1 cellular context compared by ENCODE assay signal in the genomic region with DNA sequence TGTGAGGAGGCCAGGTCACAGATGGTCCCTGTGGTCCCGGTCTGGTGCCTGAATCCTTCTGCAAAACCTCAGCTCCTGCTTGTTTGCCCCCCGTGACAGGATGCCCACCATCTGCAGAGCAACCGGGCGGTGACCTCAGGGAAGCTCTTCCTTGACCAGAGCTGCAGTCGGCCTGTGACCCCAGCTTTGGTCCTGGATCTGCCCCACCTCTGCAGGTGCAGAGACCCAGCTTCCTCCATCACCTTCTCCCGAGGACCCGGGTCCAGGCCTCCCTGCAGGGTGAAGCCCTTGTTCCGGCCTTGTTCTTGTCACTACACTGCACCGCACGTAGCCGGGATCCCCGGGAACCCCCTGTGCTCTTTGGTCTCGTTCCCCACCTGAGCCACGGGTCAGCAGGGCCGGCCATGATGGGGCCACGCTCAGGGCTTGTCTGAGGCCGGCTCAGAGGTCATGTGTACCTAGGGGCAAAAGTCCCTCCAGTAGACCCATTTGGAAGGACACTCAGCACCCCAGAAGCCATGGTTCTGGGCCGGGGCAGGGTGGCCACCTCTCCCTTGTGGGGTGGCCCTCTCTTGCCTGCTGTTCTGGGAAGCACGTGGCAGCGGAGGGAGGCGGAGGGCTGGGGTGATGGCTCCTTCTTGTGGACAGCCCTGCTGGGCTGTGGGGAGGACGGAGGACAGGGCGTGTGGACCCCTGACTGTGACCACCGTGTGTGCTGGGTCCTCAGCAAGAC.
TF ChIP-seq lines count a peak whose summit lies in the region.

No MANE protein-coding gene starts in this region.

TF ChIP-seq in HepG2, 621 proteins besides CTCF, POLR2A, EP300 and RAD21 (continues in another document):
- TF ChIP-seq, protein P1, sequence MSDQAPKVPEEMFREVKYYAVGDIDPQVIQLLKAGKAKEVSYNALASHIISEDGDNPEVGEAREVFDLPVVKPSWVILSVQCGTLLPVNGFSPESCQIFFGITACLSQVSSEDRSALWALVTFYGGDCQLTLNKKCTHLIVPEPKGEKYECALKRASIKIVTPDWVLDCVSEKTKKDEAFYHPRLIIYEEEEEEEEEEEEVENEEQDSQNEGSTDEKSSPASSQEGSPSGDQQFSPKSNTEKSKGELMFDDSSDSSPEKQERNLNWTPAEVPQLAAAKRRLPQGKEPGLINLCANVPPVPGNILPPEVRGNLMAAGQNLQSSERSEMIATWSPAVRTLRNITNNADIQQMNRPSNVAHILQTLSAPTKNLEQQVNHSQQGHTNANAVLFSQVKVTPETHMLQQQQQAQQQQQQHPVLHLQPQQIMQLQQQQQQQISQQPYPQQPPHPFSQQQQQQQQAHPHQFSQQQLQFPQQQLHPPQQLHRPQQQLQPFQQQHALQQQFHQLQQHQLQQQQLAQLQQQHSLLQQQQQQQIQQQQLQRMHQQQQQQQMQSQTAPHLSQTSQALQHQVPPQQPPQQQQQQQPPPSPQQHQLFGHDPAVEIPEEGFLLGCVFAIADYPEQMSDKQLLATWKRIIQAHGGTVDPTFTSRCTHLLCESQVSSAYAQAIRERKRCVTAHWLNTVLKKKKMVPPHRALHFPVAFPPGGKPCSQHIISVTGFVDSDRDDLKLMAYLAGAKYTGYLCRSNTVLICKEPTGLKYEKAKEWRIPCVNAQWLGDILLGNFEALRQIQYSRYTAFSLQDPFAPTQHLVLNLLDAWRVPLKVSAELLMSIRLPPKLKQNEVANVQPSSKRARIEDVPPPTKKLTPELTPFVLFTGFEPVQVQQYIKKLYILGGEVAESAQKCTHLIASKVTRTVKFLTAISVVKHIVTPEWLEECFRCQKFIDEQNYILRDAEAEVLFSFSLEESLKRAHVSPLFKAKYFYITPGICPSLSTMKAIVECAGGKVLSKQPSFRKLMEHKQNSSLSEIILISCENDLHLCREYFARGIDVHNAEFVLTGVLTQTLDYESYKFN (CRISPR knock-in tag; conservative IDR thresholded peaks at IDR 0.05), result peak; percentile 92
- TF ChIP-seq DPF2 (CRISPR knock-in tag; IDR thresholded peaks at IDR 0.05; ENCODE audit: borderline replicate concordance, low read depth), result peak; percentile 35; the same call in 1 of the 2 replicates
- no peak for TF ChIP-seq AGO1 (IDR thresholded peaks at IDR 0.05; ENCODE audit: low read depth, low read length, poor library complexity, severe bottlenecking)
- TF ChIP-seq, protein P2, sequence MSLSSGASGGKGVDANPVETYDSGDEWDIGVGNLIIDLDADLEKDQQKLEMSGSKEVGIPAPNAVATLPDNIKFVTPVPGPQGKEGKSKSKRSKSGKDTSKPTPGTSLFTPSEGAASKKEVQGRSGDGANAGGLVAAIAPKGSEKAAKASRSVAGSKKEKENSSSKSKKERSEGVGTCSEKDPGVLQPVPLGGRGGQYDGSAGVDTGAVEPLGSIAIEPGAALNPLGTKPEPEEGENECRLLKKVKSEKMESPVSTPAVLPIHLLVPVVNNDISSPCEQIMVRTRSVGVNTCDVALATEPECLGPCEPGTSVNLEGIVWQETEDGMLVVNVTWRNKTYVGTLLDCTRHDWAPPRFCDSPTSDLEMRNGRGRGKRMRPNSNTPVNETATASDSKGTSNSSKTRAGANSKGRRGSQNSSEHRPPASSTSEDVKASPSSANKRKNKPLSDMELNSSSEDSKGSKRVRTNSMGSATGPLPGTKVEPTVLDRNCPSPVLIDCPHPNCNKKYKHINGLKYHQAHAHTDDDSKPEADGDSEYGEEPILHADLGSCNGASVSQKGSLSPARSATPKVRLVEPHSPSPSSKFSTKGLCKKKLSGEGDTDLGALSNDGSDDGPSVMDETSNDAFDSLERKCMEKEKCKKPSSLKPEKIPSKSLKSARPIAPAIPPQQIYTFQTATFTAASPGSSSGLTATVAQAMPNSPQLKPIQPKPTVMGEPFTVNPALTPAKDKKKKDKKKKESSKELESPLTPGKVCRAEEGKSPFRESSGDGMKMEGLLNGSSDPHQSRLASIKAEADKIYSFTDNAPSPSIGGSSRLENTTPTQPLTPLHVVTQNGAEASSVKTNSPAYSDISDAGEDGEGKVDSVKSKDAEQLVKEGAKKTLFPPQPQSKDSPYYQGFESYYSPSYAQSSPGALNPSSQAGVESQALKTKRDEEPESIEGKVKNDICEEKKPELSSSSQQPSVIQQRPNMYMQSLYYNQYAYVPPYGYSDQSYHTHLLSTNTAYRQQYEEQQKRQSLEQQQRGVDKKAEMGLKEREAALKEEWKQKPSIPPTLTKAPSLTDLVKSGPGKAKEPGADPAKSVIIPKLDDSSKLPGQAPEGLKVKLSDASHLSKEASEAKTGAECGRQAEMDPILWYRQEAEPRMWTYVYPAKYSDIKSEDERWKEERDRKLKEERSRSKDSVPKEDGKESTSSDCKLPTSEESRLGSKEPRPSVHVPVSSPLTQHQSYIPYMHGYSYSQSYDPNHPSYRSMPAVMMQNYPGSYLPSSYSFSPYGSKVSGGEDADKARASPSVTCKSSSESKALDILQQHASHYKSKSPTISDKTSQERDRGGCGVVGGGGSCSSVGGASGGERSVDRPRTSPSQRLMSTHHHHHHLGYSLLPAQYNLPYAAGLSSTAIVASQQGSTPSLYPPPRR (CRISPR knock-in tag; IDR thresholded peaks at IDR 0.05; ENCODE audit: borderline replicate concordance), result peak; percentile 64; the same call in 1 of the 2 replicates
- TF ChIP-seq, protein P3, sequence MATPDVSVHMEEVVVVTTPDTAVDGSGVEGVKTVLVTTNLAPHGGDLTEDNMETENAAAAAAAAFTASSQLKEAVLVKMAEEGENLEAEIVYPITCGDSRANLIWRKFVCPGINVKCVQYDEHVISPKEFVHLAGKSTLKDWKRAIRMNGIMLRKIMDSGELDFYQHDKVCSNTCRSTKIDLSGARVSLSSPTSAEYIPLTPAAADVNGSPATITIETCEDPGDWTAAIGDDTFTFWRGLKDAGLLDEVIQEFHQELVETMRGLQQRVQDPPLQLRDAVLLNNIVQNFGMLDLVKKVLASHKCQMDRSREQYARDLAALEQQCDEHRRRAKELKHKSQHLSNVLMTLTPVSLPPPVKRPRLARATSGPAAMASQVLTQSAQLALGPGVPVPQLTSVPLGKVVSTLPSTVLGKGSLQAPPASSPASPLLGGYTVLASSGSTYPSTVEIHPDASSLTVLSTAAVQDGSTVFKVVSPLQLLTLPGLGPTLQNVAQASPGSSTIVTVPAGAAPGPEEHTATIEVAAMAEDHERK (CRISPR knock-in tag; IDR thresholded peaks at IDR 0.05; ENCODE audit: low read depth), result no peak
- no peak for TF ChIP-seq DR1 (CRISPR knock-in tag; IDR thresholded peaks at IDR 0.05)
- no peak for TF ChIP-seq ZNF777 (CRISPR knock-in tag; IDR thresholded peaks at IDR 0.05)
- TF ChIP-seq, protein P4, sequence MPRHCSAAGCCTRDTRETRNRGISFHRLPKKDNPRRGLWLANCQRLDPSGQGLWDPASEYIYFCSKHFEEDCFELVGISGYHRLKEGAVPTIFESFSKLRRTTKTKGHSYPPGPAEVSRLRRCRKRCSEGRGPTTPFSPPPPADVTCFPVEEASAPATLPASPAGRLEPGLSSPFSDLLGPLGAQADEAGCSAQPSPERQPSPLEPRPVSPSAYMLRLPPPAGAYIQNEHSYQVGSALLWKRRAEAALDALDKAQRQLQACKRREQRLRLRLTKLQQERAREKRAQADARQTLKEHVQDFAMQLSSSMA (CRISPR knock-in tag; IDR thresholded peaks at IDR 0.05), result no peak
- TF ChIP-seq, protein P5, sequence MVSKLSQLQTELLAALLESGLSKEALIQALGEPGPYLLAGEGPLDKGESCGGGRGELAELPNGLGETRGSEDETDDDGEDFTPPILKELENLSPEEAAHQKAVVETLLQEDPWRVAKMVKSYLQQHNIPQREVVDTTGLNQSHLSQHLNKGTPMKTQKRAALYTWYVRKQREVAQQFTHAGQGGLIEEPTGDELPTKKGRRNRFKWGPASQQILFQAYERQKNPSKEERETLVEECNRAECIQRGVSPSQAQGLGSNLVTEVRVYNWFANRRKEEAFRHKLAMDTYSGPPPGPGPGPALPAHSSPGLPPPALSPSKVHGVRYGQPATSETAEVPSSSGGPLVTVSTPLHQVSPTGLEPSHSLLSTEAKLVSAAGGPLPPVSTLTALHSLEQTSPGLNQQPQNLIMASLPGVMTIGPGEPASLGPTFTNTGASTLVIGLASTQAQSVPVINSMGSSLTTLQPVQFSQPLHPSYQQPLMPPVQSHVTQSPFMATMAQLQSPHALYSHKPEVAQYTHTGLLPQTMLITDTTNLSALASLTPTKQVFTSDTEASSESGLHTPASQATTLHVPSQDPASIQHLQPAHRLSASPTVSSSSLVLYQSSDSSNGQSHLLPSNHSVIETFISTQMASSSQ (IDR thresholded peaks at IDR 0.05; ENCODE audit: low read depth), result no peak
- TF ChIP-seq, protein P5 (CRISPR knock-in tag; IDR thresholded peaks at IDR 0.05; ENCODE audit: borderline replicate concordance), result no peak
- 0 out of 2 replicates have a peak, but pooled peaks have one; percentile 7 for TF ChIP-seq ZNF563 (CRISPR knock-in tag; IDR thresholded peaks at IDR 0.05)
- TF ChIP-seq SSRP1 (CRISPR knock-in tag; IDR thresholded peaks at IDR 0.05), result no peak
- no peak for TF ChIP-seq CCAR2 (optimal IDR thresholded peaks at IDR 0.05; ENCODE audit: low read depth, low read length)
- no peak for TF ChIP-seq MYNN (CRISPR knock-in tag; IDR thresholded peaks at IDR 0.05; ENCODE audit: low read depth)
- TF ChIP-seq ZNF430 (CRISPR knock-in tag; IDR thresholded peaks at IDR 0.05), result peak; percentile 80
- TF ChIP-seq REL (CRISPR knock-in tag; conservative IDR thresholded peaks at IDR 0.05), result no peak
- no peak for TF ChIP-seq ZNF891 (CRISPR knock-in tag; IDR thresholded peaks at IDR 0.05)
- 0 out of 2 replicates have a peak, but pooled peaks have one; percentile 38 for TF ChIP-seq MXD4 (CRISPR knock-in tag; IDR thresholded peaks at IDR 0.05)
- peak; percentile 21; the same call in 1 of the 2 replicates for TF ChIP-seq ZNF232 (CRISPR knock-in tag; IDR thresholded peaks at IDR 0.05; ENCODE audit: borderline replicate concordance)
- no peak for TF ChIP-seq ISX (CRISPR knock-in tag; conservative IDR thresholded peaks at IDR 0.05)
- no peak for TF ChIP-seq ZNF550 (CRISPR knock-in tag; IDR thresholded peaks at IDR 0.05; ENCODE audit: borderline replicate concordance)
- peak; percentile 60; the same call in 1 of the 2 replicates for TF ChIP-seq SAFB2 (CRISPR knock-in tag; IDR thresholded peaks at IDR 0.05; ENCODE audit: borderline replicate concordance, low read depth)
- TF ChIP-seq, protein P6, sequence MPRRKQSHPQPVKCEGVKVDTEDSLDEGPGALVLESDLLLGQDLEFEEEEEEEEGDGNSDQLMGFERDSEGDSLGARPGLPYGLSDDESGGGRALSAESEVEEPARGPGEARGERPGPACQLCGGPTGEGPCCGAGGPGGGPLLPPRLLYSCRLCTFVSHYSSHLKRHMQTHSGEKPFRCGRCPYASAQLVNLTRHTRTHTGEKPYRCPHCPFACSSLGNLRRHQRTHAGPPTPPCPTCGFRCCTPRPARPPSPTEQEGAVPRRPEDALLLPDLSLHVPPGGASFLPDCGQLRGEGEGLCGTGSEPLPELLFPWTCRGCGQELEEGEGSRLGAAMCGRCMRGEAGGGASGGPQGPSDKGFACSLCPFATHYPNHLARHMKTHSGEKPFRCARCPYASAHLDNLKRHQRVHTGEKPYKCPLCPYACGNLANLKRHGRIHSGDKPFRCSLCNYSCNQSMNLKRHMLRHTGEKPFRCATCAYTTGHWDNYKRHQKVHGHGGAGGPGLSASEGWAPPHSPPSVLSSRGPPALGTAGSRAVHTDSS (CRISPR knock-in tag; conservative IDR thresholded peaks at IDR 0.05), result no peak
- no peak for TF ChIP-seq KDM1A (CRISPR knock-in tag; IDR thresholded peaks at IDR 0.05)
- TF ChIP-seq, protein P7, sequence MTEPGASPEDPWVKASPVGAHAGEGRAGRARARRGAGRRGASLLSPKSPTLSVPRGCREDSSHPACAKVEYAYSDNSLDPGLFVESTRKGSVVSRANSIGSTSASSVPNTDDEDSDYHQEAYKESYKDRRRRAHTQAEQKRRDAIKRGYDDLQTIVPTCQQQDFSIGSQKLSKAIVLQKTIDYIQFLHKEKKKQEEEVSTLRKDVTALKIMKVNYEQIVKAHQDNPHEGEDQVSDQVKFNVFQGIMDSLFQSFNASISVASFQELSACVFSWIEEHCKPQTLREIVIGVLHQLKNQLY (CRISPR knock-in tag; IDR thresholded peaks at IDR 0.05), result peak; percentile 57; the same call in 1 of the 2 replicates
- TF ChIP-seq ARID2 (CRISPR knock-in tag; IDR thresholded peaks at IDR 0.05; ENCODE audit: borderline replicate concordance), result no peak
- no peak for TF ChIP-seq ZNF260 (CRISPR knock-in tag; IDR thresholded peaks at IDR 0.05; ENCODE audit: borderline replicate concordance, low read depth)
- no peak for TF ChIP-seq MTA3 (CRISPR knock-in tag; IDR thresholded peaks at IDR 0.05)
- TF ChIP-seq ZSCAN9 (CRISPR knock-in tag; IDR thresholded peaks at IDR 0.05; ENCODE audit: borderline replicate concordance), result no peak
- TF ChIP-seq ZNF225 (CRISPR knock-in tag; IDR thresholded peaks at IDR 0.05), result no peak; the same call in 1 of the 2 replicates
- TF ChIP-seq MAFK (conservative IDR thresholded peaks at IDR 0.05 in 1 of 2, IDR thresholded peaks at IDR 0.05 in 1 of 2; ENCODE audit: low read length in 2 of 2), result no peak
- TF ChIP-seq ZKSCAN1 (IDR thresholded peaks at IDR 0.05; ENCODE audit: low read length), result no peak
- TF ChIP-seq XBP1 (CRISPR knock-in tag; IDR thresholded peaks at IDR 0.05), result no peak
- TF ChIP-seq, protein P8, sequence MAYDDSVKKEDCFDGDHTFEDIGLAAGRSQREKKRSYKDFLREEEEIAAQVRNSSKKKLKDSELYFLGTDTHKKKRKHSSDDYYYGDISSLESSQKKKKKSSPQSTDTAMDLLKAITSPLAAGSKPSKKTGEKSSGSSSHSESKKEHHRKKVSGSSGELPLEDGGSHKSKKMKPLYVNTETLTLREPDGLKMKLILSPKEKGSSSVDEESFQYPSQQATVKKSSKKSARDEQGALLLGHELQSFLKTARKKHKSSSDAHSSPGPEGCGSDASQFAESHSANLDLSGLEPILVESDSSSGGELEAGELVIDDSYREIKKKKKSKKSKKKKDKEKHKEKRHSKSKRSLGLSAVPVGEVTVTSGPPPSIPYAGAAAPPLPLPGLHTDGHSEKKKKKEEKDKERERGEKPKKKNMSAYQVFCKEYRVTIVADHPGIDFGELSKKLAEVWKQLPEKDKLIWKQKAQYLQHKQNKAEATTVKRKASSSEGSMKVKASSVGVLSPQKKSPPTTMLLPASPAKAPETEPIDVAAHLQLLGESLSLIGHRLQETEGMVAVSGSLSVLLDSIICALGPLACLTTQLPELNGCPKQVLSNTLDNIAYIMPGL (CRISPR knock-in tag; IDR thresholded peaks at IDR 0.05; ENCODE audit: borderline replicate concordance in 1 of 2, low read depth in 1 of 2), result no peak
- TF ChIP-seq HNRNPUL1 (IDR thresholded peaks at IDR 0.05; ENCODE audit: low read depth, low read length), result no peak
- 0 out of 2 replicates have a peak, but pooled peaks have one; percentile 39 for TF ChIP-seq ERF (CRISPR knock-in tag; IDR thresholded peaks at IDR 0.05)
- peak; percentile 70 for TF ChIP-seq HOXA3 (CRISPR knock-in tag; IDR thresholded peaks at IDR 0.05)
- peak; percentile 81; the same call in 1 of the 2 replicates for TF ChIP-seq NFIB (CRISPR knock-in tag; IDR thresholded peaks at IDR 0.05; ENCODE audit: borderline replicate concordance)
